9 cellular contexts compared by ENCODE assay signal in genomic region chr1:201896951-201897391, GRCh38. TPM values are rescaled to one million over a fixed set of nuclear protein-coding genes. Genes with fewer than 3 reads are reported as not detected.
DNase-seq lines count a peak whose midpoint lies in the region; ATAC-seq and TF ChIP-seq lines count a peak whose summit lies in the region.
"Had no signal": no experiment of that assay in that cellular context is flagged by ENCODE, and none has a peak within 500 bp of the region (broad histone marks: within the 10 kb centered on the region; RNA-seq: fewer than 3 reads in every experiment).

No MANE protein-coding gene starts in this region.

- H3K4me1 ChIP-seq in adrenal gland (replicated peaks in 1 of 2) (peaks cover 0 to 11% of the 10 kb centered on the region in 2 donors), heart left ventricle (peaks cover 0 to 38% (median 9%) of the 10 kb centered on the region in 12 donors), testis (peaks cover 2% of the 10 kb centered on the region)

- TF ChIP-seq CTCF in adrenal gland (IDR thresholded peaks at IDR 0.05) (peak in 1 of 6 experiments; percentile 8), heart left ventricle (IDR thresholded peaks at IDR 0.05) (peak in 1 of 12 donors; percentile 16), testis (IDR thresholded peaks at IDR 0.05) (no peak)

- WGBS in adrenal gland, 4 donors = 58 to 100% (median 72%) methylated on average over 1 to 2 of the region's 2 CpGs
- 51 to 57% (median 55%) methylated on average over 1 to 2 of the region's 2 CpGs for WGBS in heart left ventricle, 4 donors
- 67 to 100% methylated on average over 1 to 2 of the region's 2 CpGs for WGBS in testis, 2 donors

- H3K36me3 ChIP-seq in adrenal gland (replicated peaks in 1 of 2) (peaks cover 0 to 20% of the 10 kb centered on the region in 2 donors), heart left ventricle (peaks cover 0 to 13% (median 6%) of the 10 kb centered on the region in 9 donors), testis (ENCODE audit: low read depth, missing control alignments) (no peaks in the 10 kb centered on the region)

- H3K27me3 ChIP-seq in adrenal gland (no peaks in the 10 kb centered on the region), heart left ventricle (no peaks in the 10 kb centered on the region), testis (no peaks in the 10 kb centered on the region)

- H3K9me3 ChIP-seq in adrenal gland (replicated peaks in 1 of 3) = no peaks in the 10 kb centered on the region
- H3K9me3 ChIP-seq in heart left ventricle = no peaks in the 10 kb centered on the region
- no peaks in the 10 kb centered on the region for H3K9me3 ChIP-seq in testis

- H3K4me3 ChIP-seq in adrenal gland (no peak overlapping the region), heart left ventricle (no peak overlapping the region), testis (no peak overlapping the region)

- ATAC-seq in heart left ventricle (peak; percentile 60 to 86 (median 77)), HG02852 (IDR thresholded peaks at IDR 0.05; ENCODE audit: unreplicated experiment) (no peak)
- ATAC-seq: activated naive CD4-positive, alpha-beta T cell treated with anti-CD3 and anti-CD28 coated beads, Interleukin-2, amount 50 U/mL, for 72 hours had no signal

- peak; percentile 46 for DNase-seq in HT-29 (ENCODE audit: low spot score)
- no peak for DNase-seq in adrenal gland
- peak in 4 of 5 donors; percentile 67 to 83 (median 76) for DNase-seq in heart left ventricle
- DNase-seq in testis = no peak
- DNase-seq in NCI-H2107 treated with DMSO at 0.1 percent for 48 hours (lab: John Stamatoyannopoulos, UW; ENCODE audit: unreplicated experiment) = no peak
- DNase-seq in NCI-H1105 (lab: John Stamatoyannopoulos, UW) = no peak

- H3K27ac ChIP-seq in adrenal gland (peak overlapping the region in 3 of 5 donors; percentile 31 to 82 (median 46)), heart left ventricle (peak overlapping the region in 11 of 12 donors; percentile 33 to 83 (median 80)), testis (peak overlapping the region; percentile 33 to 64)
- H3K27ac ChIP-seq: VCaP had no signal

- intact Hi-C loops in adrenal gland (cut with DNase I) (loop anchor here (2.0 to 10.0 kb wide), 2 partner anchors 76 to 228 kb away; partner anchors contain the start of gene GPR37L1 (in 2 of the 2)), heart left ventricle (cut with DNase I) (loop anchor here (1.0 to 10.0 kb wide), 10 partner anchors 48 to 238 kb away; partner anchors contain the start of genes TIMM17A (in 4 of the 10), LMOD1 (in 2 of the 10) and GPR37L1 (in 1 of the 10)), testis (cut with DNase I; ENCODE audit: low total_unique reads) (loop anchor here (5.0 kb wide), 1 partner anchor 55 kb away; no protein-coding TSS in a partner anchor)

- TF ChIP-seq POLR2A in adrenal gland (IDR thresholded peaks at IDR 0.05) (no peak), heart left ventricle (IDR thresholded peaks at IDR 0.05) (no peak), testis (IDR thresholded peaks at IDR 0.05) (no peak)

RNA-seq across cellular contexts. Expression of gene SHISA4, which starts 8.3 kb away (rescaled TPM):
- 6.2 and 6.6 TPM in 2 replicates for total RNA-seq in HT-29 (2014; rRNA removed; shearing (Covaris generic))
- 100 to 1,000 TPM in 4 of 8 donors, 10 to 100 TPM in 4; 39.0 to 221 (median 99.1) TPM for total RNA-seq in adrenal gland
- polyA plus RNA-seq in adrenal gland = 10 to 100 TPM; 49.7 to 62.8 (median 51.0) TPM
- 100 to 1,000 TPM in 6 of 9 donors, 10 to 100 TPM in 3; 66.5 to 262 (median 133) TPM for total RNA-seq in heart left ventricle
- polyA plus RNA-seq in heart left ventricle = 100 to 1,000 TPM in 1 of 2 donors, 10 to 100 TPM in 1; 53.2 to 101 TPM
- total RNA-seq in testis = 10 to 100 TPM; 45.5 to 48.0 TPM
- polyA plus RNA-seq in testis (ENCODE audit: insufficient read depth, low read depth, low replicate concordance) = 32.6 TPM

RNA-seq across cellular contexts. Expression of gene LMOD1, which starts 49.4 kb away (rescaled TPM):
- not detected in 2 replicates for total RNA-seq in HT-29 (2014; rRNA removed; shearing (Covaris generic))
- total RNA-seq in adrenal gland (100 to 1,000 TPM in 2 of 8 donors, 10 to 100 TPM in 5, 1 to 10 TPM in 1; 7.4 to 171 (median 76.1) TPM), heart left ventricle (10 to 100 TPM in 4 of 9 donors, 1 to 10 TPM in 5; 4.6 to 24.9 (median 10.0) TPM), testis (10 to 100 TPM; 31.4 to 46.3 TPM)
- polyA plus RNA-seq in adrenal gland (100 to 1,000 TPM in 2 of 3 donors, 10 to 100 TPM in 1; 26.9 to 131 (median 108) TPM), heart left ventricle (10 to 100 TPM in 1 of 2 donors, 1 to 10 TPM in 1; 5.1 to 14.5 TPM), testis (ENCODE audit: insufficient read depth, low read depth, low replicate concordance) (39.4 TPM)
- total RNA-seq: activated naive CD4-positive, alpha-beta T cell treated with anti-CD3 and anti-CD28 coated beads, Interleukin-2, amount 50 U/mL, for 72 hours had no signal

RNA-seq across cellular contexts. Expression of gene TIMM17A, which starts 58.3 kb away (rescaled TPM):
- total RNA-seq in HT-29 (2014; rRNA removed; shearing (Covaris generic)) = 39.2 and 39.9 TPM in 2 replicates
- total RNA-seq in adrenal gland (100 to 1,000 TPM in 1 of 8 donors, 10 to 100 TPM in 7; 26.3 to 178 (median 47.6) TPM), heart left ventricle (100 to 1,000 TPM in 3 of 9 donors, 10 to 100 TPM in 6; 31.7 to 120 (median 86.0) TPM), testis (10 to 100 TPM; 22.7 to 24.7 TPM)
- polyA plus RNA-seq in adrenal gland (100 to 1,000 TPM in 1 of 3 donors, 10 to 100 TPM in 2; 28.0 to 172 (median 42.7) TPM), heart left ventricle (100 to 1,000 TPM in 1 of 2 donors, 10 to 100 TPM in 1; 50.7 to 151 TPM), testis (ENCODE audit: insufficient read depth, low read depth, low replicate concordance) (42.5 TPM)

Comparison
In these comparisons a context has a peak if more than half of its experiments do, and no peak if none do; other contexts are left out.
1. DNase-seq: peak in HT-29 (single experiment) and heart left ventricle (4 of 5); none in adrenal gland (0 of 7), testis (single experiment), NCI-H2107 treated with DMSO at 0.1 percent for 48 hours (single experiment) and NCI-H1105 (single experiment).
2. Peak in every context shown above with its lines, with median percentiles within 50 percentile points of each other: H3K27ac ChIP-seq.